1 cellular context compared by ENCODE assay signal in the genomic region with DNA sequence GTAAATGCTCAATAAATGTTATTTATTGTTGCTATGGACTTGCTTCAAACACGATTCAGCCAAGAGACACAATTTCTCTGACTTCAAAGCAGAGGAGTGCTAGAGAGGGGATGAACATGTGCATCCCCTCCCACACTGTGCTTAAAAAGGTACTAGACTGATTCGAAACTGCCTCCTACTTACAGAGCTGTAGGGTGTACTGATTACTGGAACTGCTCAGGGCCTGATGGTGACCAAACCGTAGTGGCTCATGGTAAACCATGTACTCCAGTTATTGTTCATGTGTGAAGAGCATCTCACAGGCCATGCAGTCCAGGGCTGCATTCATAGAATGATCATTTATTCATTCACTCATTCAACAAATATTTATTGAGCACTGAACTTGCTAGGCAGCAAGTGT.
TF ChIP-seq lines count a peak whose summit lies in the region.

No MANE protein-coding gene starts in this region.

TF ChIP-seq in GM23338, 12 proteins besides CTCF, POLR2A, EP300 and RAD21 (continued from another document):
- TF ChIP-seq, protein P1, sequence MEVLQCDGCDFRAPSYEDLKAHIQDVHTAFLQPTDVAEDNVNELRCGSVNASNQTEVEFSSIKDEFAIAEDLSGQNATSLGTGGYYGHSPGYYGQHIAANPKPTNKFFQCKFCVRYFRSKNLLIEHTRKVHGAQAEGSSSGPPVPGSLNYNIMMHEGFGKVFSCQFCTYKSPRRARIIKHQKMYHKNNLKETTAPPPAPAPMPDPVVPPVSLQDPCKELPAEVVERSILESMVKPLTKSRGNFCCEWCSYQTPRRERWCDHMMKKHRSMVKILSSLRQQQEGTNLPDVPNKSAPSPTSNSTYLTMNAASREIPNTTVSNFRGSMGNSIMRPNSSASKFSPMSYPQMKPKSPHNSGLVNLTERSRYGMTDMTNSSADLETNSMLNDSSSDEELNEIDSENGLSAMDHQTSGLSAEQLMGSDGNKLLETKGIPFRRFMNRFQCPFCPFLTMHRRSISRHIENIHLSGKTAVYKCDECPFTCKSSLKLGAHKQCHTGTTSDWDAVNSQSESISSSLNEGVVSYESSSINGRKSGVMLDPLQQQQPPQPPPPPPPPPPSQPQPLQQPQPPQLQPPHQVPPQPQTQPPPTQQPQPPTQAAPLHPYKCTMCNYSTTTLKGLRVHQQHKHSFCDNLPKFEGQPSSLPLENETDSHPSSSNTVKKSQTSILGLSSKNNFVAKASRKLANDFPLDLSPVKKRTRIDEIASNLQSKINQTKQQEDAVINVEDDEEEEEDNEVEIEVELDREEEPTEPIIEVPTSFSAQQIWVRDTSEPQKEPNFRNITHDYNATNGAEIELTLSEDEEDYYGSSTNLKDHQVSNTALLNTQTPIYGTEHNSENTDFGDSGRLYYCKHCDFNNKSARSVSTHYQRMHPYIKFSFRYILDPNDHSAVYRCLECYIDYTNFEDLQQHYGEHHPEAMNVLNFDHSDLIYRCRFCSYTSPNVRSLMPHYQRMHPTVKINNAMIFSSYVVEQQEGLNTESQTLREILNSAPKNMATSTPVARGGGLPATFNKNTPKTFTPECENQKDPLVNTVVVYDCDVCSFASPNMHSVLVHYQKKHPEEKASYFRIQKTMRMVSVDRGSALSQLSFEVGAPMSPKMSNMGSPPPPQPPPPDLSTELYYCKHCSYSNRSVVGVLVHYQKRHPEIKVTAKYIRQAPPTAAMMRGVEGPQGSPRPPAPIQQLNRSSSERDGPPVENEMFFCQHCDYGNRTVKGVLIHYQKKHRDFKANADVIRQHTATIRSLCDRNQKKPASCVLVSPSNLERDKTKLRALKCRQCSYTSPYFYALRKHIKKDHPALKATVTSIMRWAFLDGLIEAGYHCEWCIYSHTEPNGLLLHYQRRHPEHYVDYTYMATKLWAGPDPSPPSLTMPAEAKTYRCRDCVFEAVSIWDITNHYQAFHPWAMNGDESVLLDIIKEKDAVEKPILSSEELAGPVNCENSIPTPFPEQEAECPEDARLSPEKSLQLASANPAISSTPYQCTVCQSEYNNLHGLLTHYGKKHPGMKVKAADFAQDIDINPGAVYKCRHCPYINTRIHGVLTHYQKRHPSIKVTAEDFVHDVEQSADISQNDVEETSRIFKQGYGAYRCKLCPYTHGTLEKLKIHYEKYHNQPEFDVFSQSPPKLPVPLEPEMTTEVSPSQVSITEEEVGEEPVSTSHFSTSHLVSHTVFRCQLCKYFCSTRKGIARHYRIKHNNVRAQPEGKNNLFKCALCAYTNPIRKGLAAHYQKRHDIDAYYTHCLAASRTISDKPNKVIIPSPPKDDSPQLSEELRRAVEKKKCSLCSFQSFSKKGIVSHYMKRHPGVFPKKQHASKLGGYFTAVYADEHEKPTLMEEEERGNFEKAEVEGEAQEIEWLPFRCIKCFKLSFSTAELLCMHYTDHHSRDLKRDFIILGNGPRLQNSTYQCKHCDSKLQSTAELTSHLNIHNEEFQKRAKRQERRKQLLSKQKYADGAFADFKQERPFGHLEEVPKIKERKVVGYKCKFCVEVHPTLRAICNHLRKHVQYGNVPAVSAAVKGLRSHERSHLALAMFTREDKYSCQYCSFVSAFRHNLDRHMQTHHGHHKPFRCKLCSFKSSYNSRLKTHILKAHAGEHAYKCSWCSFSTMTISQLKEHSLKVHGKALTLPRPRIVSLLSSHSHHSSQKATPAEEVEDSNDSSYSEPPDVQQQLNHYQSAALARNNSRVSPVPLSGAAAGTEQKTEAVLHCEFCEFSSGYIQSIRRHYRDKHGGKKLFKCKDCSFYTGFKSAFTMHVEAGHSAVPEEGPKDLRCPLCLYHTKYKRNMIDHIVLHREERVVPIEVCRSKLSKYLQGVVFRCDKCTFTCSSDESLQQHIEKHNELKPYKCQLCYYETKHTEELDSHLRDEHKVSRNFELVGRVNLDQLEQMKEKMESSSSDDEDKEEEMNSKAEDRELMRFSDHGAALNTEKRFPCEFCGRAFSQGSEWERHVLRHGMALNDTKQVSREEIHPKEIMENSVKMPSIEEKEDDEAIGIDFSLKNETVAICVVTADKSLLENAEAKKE (CRISPR knock-in tag; IDR thresholded peaks at IDR 0.05), result no peak
- TF ChIP-seq CREB1 (CRISPR knock-in tag; IDR thresholded peaks at IDR 0.05; ENCODE audit: low read depth) (no peak), ZNF114 (CRISPR knock-in tag; IDR thresholded peaks at IDR 0.05) (no peak)
- TF ChIP-seq, protein P2, sequence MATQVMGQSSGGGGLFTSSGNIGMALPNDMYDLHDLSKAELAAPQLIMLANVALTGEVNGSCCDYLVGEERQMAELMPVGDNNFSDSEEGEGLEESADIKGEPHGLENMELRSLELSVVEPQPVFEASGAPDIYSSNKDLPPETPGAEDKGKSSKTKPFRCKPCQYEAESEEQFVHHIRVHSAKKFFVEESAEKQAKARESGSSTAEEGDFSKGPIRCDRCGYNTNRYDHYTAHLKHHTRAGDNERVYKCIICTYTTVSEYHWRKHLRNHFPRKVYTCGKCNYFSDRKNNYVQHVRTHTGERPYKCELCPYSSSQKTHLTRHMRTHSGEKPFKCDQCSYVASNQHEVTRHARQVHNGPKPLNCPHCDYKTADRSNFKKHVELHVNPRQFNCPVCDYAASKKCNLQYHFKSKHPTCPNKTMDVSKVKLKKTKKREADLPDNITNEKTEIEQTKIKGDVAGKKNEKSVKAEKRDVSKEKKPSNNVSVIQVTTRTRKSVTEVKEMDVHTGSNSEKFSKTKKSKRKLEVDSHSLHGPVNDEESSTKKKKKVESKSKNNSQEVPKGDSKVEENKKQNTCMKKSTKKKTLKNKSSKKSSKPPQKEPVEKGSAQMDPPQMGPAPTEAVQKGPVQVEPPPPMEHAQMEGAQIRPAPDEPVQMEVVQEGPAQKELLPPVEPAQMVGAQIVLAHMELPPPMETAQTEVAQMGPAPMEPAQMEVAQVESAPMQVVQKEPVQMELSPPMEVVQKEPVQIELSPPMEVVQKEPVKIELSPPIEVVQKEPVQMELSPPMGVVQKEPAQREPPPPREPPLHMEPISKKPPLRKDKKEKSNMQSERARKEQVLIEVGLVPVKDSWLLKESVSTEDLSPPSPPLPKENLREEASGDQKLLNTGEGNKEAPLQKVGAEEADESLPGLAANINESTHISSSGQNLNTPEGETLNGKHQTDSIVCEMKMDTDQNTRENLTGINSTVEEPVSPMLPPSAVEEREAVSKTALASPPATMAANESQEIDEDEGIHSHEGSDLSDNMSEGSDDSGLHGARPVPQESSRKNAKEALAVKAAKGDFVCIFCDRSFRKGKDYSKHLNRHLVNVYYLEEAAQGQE (IDR thresholded peaks at IDR 0.05; ENCODE audit: unreplicated experiment), result no peak
TF ChIP-seq in GM23338: peak in this region for 0.
